Comparison of ENCODE assay signal across 4 cellular contexts in the genomic region with DNA sequence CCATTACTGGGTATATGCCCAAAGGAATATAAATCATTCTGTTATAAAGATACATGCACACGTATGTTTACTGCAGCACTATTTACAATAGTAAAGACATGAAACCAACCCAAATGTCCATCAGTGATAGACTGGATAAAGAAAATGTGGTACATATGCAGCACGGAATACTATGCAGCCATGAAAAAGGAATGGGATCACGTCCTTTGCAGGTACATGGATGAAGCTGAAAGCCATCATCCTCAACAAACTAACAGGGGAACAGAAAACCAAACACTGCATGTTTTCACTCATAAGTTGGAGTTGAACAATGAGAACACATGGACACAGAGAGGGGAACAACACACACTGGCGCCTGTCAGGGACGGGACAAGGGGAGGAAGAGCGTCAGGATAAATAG. TPM values are rescaled to one million over a fixed set of nuclear protein-coding genes. Genes with fewer than 3 reads are reported as not detected.
"Had no signal": no experiment of that assay in that cellular context is flagged by ENCODE, and none has a peak within 500 bp of the region (broad histone marks: within the 10 kb centered on the region; RNA-seq: fewer than 3 reads in every experiment).

No MANE protein-coding gene starts in this region.

RNA-seq across cellular contexts. Expression of a gene that starts 19.1 kb away (rescaled TPM):
- total RNA-seq: ascending aorta, body of pancreas, cardiac muscle cell, chondrocyte had no signal
